8 cellular contexts compared by ENCODE assay signal in genomic region chr17:49567871-49568694, GRCh38. TPM values are rescaled to one million over a fixed set of nuclear protein-coding genes. Genes with fewer than 3 reads are reported as not detected.
DNase-seq lines count a peak whose midpoint lies in the region; ATAC-seq and TF ChIP-seq lines count a peak whose summit lies in the region.

No MANE protein-coding gene starts in this region.

- peak overlapping the region; percentile 63 for H3K4me3 Mint-ChIP-seq in activated CD8-positive, alpha-beta memory T cell treated with anti-CD3 and anti-CD28 coated beads, Interleukin-2, amount 10 ng/mL, durations not matched to agents 7 days and 5 days
- H3K4me3 Mint-ChIP-seq in endodermal cell = peak overlapping the region; percentile 38
- peak overlapping the region; percentile 58 for H3K4me3 Mint-ChIP-seq in mesothelial cell of epicardium

- H3K36me3 Mint-ChIP-seq in activated CD8-positive, alpha-beta memory T cell treated with anti-CD3 and anti-CD28 coated beads, Interleukin-2, amount 10 ng/mL, durations not matched to agents 7 days and 5 days = no peaks in the 10 kb centered on the region
- no peaks in the 10 kb centered on the region for H3K36me3 Mint-ChIP-seq in endodermal cell (ENCODE audit: low read depth)
- H3K36me3 Mint-ChIP-seq in mesothelial cell of epicardium = no peaks in the 10 kb centered on the region

- CTCF ChIA-PET in activated CD8-positive, alpha-beta memory T cell treated with anti-CD3 and anti-CD28 coated beads, Interleukin-2, amount 10 ng/mL, durations not matched to agents 7 days and 5 days (lab: Charles Lee) = interaction anchor here (0.6 to 14.5 kb wide), 26 partner anchors 9 to 526 kb away, joined by 3 to 734 read pairs (median 3); partner anchors contain the start of genes SLC35B1 and TAC4

- peaks cover 38% of the 10 kb centered on the region for H3K4me1 Mint-ChIP-seq in activated CD8-positive, alpha-beta memory T cell treated with anti-CD3 and anti-CD28 coated beads, Interleukin-2, amount 10 ng/mL, durations not matched to agents 7 days and 5 days
- H3K4me1 Mint-ChIP-seq in endodermal cell (peaks cover 6% of the 10 kb centered on the region), mesothelial cell of epicardium (no peaks in the 10 kb centered on the region)

- no peak overlapping the region for H3K27ac Mint-ChIP-seq in activated CD8-positive, alpha-beta memory T cell treated with anti-CD3 and anti-CD28 coated beads, Interleukin-2, amount 10 ng/mL, durations not matched to agents 7 days and 5 days
- H3K27ac Mint-ChIP-seq in endodermal cell = no peak overlapping the region
- no peak overlapping the region for H3K27ac Mint-ChIP-seq in mesothelial cell of epicardium

- H3K9me3 ChIP-seq in DND-41 (ENCODE audit: insufficient read depth, low read length, severe bottlenecking) = no peaks in the 10 kb centered on the region
- no peaks in the 10 kb centered on the region for H3K9me3 ChIP-seq in endodermal cell (ENCODE audit: control insufficient read depth, low read length)

- H3K27me3 ChIP-seq in DND-41 (ENCODE audit: insufficient read depth, low read length, poor library complexity) (peaks cover 31% of the 10 kb centered on the region), endodermal cell (ENCODE audit: control insufficient read depth, insufficient read depth, low read length, poor library complexity, severe bottlenecking) (peaks cover 37% of the 10 kb centered on the region)

- H4K20me1 ChIP-seq in DND-41 (ENCODE audit: insufficient read depth, low read length) = no peaks in the 10 kb centered on the region

- peaks cover 51% of the 10 kb centered on the region for H3K27me3 Mint-ChIP-seq in activated CD8-positive, alpha-beta memory T cell treated with anti-CD3 and anti-CD28 coated beads, Interleukin-2, amount 10 ng/mL, durations not matched to agents 7 days and 5 days
- H3K27me3 Mint-ChIP-seq in endodermal cell (ENCODE audit: insufficient read depth) (peaks cover 51% of the 10 kb centered on the region), mesothelial cell of epicardium (ENCODE audit: low read depth) (peaks cover 65% of the 10 kb centered on the region)

- peak; percentile 98 for TF ChIP-seq CTCF in DND-41 (IDR thresholded peaks at IDR 0.05; ENCODE audit: borderline replicate concordance, extremely low read depth, low read length, poor library complexity, severe bottlenecking)
- peak; percentile 97 for TF ChIP-seq CTCF in endodermal cell (conservative IDR thresholded peaks at IDR 0.05)
- peak; percentile 100 for TF ChIP-seq CTCF in mesothelial cell of epicardium (IDR thresholded peaks at IDR 0.05; ENCODE audit: unreplicated experiment)

- DNase-seq in DND-41 (peak; percentile 79), NOMO-1 (lab: John Stamatoyannopoulos, UW; ENCODE audit: unreplicated experiment in 2 of 2) (peak; percentile 65 to 73), endodermal cell (peak; percentile 98), mesothelial cell of epicardium (ENCODE audit: low spot score in 2 of 2, unreplicated experiment in 2 of 2) (peak; percentile 77 to 95)
- DNase-seq in activated CD8-positive, alpha-beta memory T cell treated with anti-CD3 and anti-CD28 coated beads, Interleukin-2, amount 10 ng/mL, durations not matched to agents 7 days and 5 days = peak; percentile 90
- peak; percentile 79 for DNase-seq in stimulated activated CD8-positive, alpha-beta memory T cell treated with anti-CD3 and anti-CD28 coated beads, Interleukin-15, amount 100 ng/mL, for 1 hour (ENCODE audit: low read depth)

- ATAC-seq in DND-41 (ENCODE audit: insufficient read depth, low read depth) (peak; percentile 56), HG03135 (IDR thresholded peaks at IDR 0.05; ENCODE audit: unreplicated experiment) (peak; percentile 46), GM21526 (IDR thresholded peaks at IDR 0.05; ENCODE audit: low FRiP score, unreplicated experiment) (no peak)
- peak; percentile 61 for ATAC-seq in activated CD8-positive, alpha-beta memory T cell treated with anti-CD3 and anti-CD28 coated beads, Interleukin-2, amount 10 ng/mL, durations not matched to agents 7 days and 5 days

- H3K4me3 ChIP-seq in DND-41 (ENCODE audit: low read depth in 1 of 2, low read length in 2 of 2) (no peak overlapping the region), endodermal cell (ENCODE audit: low read length) (peak overlapping the region; percentile 28)

- H2AFZ ChIP-seq in DND-41 (ENCODE audit: low read depth, low read length) = peak overlapping the region; percentile 69

- no peaks in the 10 kb centered on the region for H3K9me3 Mint-ChIP-seq in activated CD8-positive, alpha-beta memory T cell treated with anti-CD3 and anti-CD28 coated beads, Interleukin-2, amount 10 ng/mL, durations not matched to agents 7 days and 5 days (ENCODE audit: low read depth)
- no peaks in the 10 kb centered on the region for H3K9me3 Mint-ChIP-seq in endodermal cell
- H3K9me3 Mint-ChIP-seq in mesothelial cell of epicardium = no peaks in the 10 kb centered on the region

- H3K27ac ChIP-seq in DND-41 (ENCODE audit: low read length) = no peak overlapping the region
- no peak overlapping the region for H3K27ac ChIP-seq in endodermal cell (ENCODE audit: low read depth, low read length)

- H3K9ac ChIP-seq in DND-41 (ENCODE audit: low read depth, low read length) (no peak overlapping the region), endodermal cell (ENCODE audit: extremely low read depth, low read length, poor library complexity, severe bottlenecking) (no peak overlapping the region)

- no peaks in the 10 kb centered on the region for H3K79me2 ChIP-seq in DND-41 (ENCODE audit: insufficient read depth, low read length)

- peak overlapping the region; percentile 58 for H3K4me2 ChIP-seq in DND-41 (ENCODE audit: insufficient read depth, low read length)

- no peaks in the 10 kb centered on the region for H3K36me3 ChIP-seq in DND-41 (ENCODE audit: insufficient read depth, low read length)
- no peaks in the 10 kb centered on the region for H3K36me3 ChIP-seq in endodermal cell (ENCODE audit: control insufficient read depth, insufficient read depth, low read length)

- H3K4me1 ChIP-seq in DND-41 (ENCODE audit: insufficient read depth, low read length) (peaks cover 18% of the 10 kb centered on the region), endodermal cell (ENCODE audit: control insufficient read depth, insufficient read depth, low read length) (no peaks in the 10 kb centered on the region)

- 28 to 37% methylated on average over 27 to 42 of the region's 42 CpGs for WGBS in endodermal cell (ENCODE audit: insufficient coverage in 1 of 2, insufficient read length in 1 of 2), 2 experiments

RNA-seq across cellular contexts. Expression of gene NXPH3, which starts 7.6 kb away (rescaled TPM):
- under 1 TPM in 1 of 2 experiments, not detected in 1; 0.09 TPM for total RNA-seq in activated CD8-positive, alpha-beta memory T cell treated with anti-CD3 and anti-CD28 coated beads, Interleukin-2, amount 10 ng/mL, durations not matched to agents 7 days and 5 days
- total RNA-seq in endodermal cell (1 to 10 TPM; 3.0 to 5.9 TPM), mesothelial cell of epicardium (0.82 to 0.88 TPM (median 0.83 TPM) in 3 replicates)
- 1.4 TPM for polyA plus RNA-seq in endodermal cell (2013, experiment 1 of 2)
- polyA plus RNA-seq in endodermal cell (2013, experiment 2 of 2) = 1.7 TPM
